1 cellular context compared by ENCODE assay signal in genomic region chr11:120115272-120116000, GRCh38.
A peak's percentile ranks its signal among the peaks of the same experiment; 100 is the strongest.
TF ChIP-seq lines count a peak whose summit lies in the region.

No MANE protein-coding gene starts in this region.

TF ChIP-seq in HepG2, 621 proteins besides CTCF, POLR2A, EP300 and RAD21:
- TF ChIP-seq KDM5A (IDR thresholded peaks at IDR 0.05; ENCODE audit: borderline replicate concordance, low read length) (no peak), ZSCAN22 (CRISPR knock-in tag; IDR thresholded peaks at IDR 0.05) (peak; percentile 83; the same call in 1 of the 2 replicates), STAG1 (CRISPR knock-in tag; IDR thresholded peaks at IDR 0.05) (0 out of 2 replicates have a peak, but pooled peaks have one; percentile 13)
TF ChIP-seq in HepG2: peak in this region for 2.
